Comparison of ENCODE assay signal across 8 cellular contexts in genomic region chr14:35285168-35285990, GRCh38. TPM values are rescaled to one million over a fixed set of nuclear protein-coding genes. Genes with fewer than 3 reads are reported as not detected.
DNase-seq lines count a peak whose midpoint lies in the region; ATAC-seq and TF ChIP-seq lines count a peak whose summit lies in the region.

No MANE protein-coding gene starts in this region.

- H3K4me1 ChIP-seq in esophagus squamous epithelium: peaks cover 0 to 29% (median 6%) of the 10 kb centered on the region in 3 donors

- H3K4me3 Mint-ChIP-seq in activated T-cell treated with anti-CD3 and anti-CD28 coated beads, Interleukin-2, amount 50 U/mL, for 4 hours: peak overlapping the region; percentile 63

- intact Hi-C loops in esophagus squamous epithelium (cut with DNase I): loop anchor here (5.0 kb wide), 1 partner anchor 122 kb away; no protein-coding TSS in a partner anchor

- peak; percentile 65 for ATAC-seq in activated T-cell treated with anti-CD3 and anti-CD28 coated beads, Interleukin-2, amount 50 U/mL, for 4 hours
- peak; percentile 72 for ATAC-seq in HG02852 (IDR thresholded peaks at IDR 0.05; ENCODE audit: unreplicated experiment)

- 59 to 71% methylated on average over 4 of the region's 4 CpGs for WGBS in esophagus squamous epithelium, 2 donors

- H3K9me3 ChIP-seq in esophagus squamous epithelium: no peaks in the 10 kb centered on the region

- no peak for DNase-seq in activated T-cell treated with anti-CD3 and anti-CD28 coated beads, Interleukin-2, amount 50 U/mL, for 4 hours
- no peak for DNase-seq in activated T-cell treated with anti-CD3 and anti-CD28 coated beads, Interleukin-2, amount 50 U/mL, for 1 hour
- DNase-seq in NOMO-1 treated with dmso at 0.1 percent for 144 hours (lab: John Stamatoyannopoulos, UW; ENCODE audit: unreplicated experiment) (peak; percentile 84), esophagus squamous epithelium (lab: John Stamatoyannopoulos, UW) (no peak), NCI-H446 (lab: John Stamatoyannopoulos, UW) (no peak), NCI-H748 treated with DMSO at 0.1 percent for 48 hours (lab: John Stamatoyannopoulos, UW) (no peak), superior temporal gyrus (ENCODE audit: extremely low spot score) (no peak)

- H3K27me3 ChIP-seq in esophagus squamous epithelium: no peaks in the 10 kb centered on the region

- peaks cover 0 to 19% (median 0%) of the 10 kb centered on the region in 3 donors for H3K36me3 ChIP-seq in esophagus squamous epithelium

- H3K36me3 Mint-ChIP-seq in activated T-cell treated with anti-CD3 and anti-CD28 coated beads, Interleukin-2, amount 50 U/mL, for 4 hours (ENCODE audit: insufficient read depth): peaks cover 17% of the 10 kb centered on the region

- no peak for TF ChIP-seq POLR2A in esophagus squamous epithelium (IDR thresholded peaks at IDR 0.05)

- no peaks in the 10 kb centered on the region for H3K27me3 Mint-ChIP-seq in activated T-cell treated with anti-CD3 and anti-CD28 coated beads, Interleukin-2, amount 50 U/mL, for 4 hours (ENCODE audit: low read depth)

- no peak overlapping the region for H3K4me3 ChIP-seq in esophagus squamous epithelium

- H3K27ac ChIP-seq in esophagus squamous epithelium: peak overlapping the region in 3 of 4 donors; percentile 7 to 50 (median 44)

- no peak for TF ChIP-seq CTCF in esophagus squamous epithelium (IDR thresholded peaks at IDR 0.05)

- peaks cover 54% of the 10 kb centered on the region for H3K4me1 Mint-ChIP-seq in activated T-cell treated with anti-CD3 and anti-CD28 coated beads, Interleukin-2, amount 50 U/mL, for 4 hours (ENCODE audit: low read depth)

- H3K9me3 Mint-ChIP-seq in activated T-cell treated with anti-CD3 and anti-CD28 coated beads, Interleukin-2, amount 50 U/mL, for 4 hours: peaks cover 4% of the 10 kb centered on the region

RNA-seq across cellular contexts. Expression of gene PSMA6, which starts 6.8 kb away (rescaled TPM):
- 100 to 1,000 TPM; 562 to 636 (median 595) TPM for total RNA-seq in activated T-cell treated with anti-CD3 and anti-CD28 coated beads, Interleukin-2, amount 50 U/mL, for 4 hours
- 100 to 1,000 TPM in 3 of 4 donors, 10 to 100 TPM in 1; 95.6 to 244 (median 169) TPM for total RNA-seq in esophagus squamous epithelium
